Comparison of ENCODE assay signal across 22 cellular contexts in the genomic region with DNA sequence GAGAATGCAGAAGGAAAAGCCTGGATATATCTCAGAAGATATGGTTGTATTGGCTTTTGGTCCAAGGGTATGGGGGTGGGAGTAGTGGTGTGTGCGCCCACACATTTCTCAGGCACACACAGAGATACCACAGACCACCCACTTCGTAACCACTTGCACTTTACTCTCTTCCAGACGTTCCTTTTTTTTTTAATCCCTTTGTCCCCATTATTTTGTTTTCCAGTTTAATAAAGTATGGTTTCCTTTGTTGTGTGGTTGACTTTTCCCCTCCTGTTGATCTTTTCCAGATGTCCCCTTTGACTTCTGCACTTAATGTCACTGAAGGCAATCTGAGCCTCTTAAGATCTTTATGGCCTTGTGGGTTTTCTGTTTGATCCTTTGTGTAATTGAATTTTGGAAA. TPM values are rescaled to one million over a fixed set of nuclear protein-coding genes. Genes with fewer than 3 reads are reported as not detected.
DNase-seq lines count a peak whose midpoint lies in the region; ATAC-seq and TF ChIP-seq lines count a peak whose summit lies in the region.
"Had no signal": no experiment of that assay in that cellular context is flagged by ENCODE, and none has a peak within 500 bp of the region (broad histone marks: within the 10 kb centered on the region; RNA-seq: fewer than 3 reads in every experiment).

No MANE protein-coding gene starts in this region.

- no peak for ATAC-seq in naive thymus-derived CD4-positive, alpha-beta T cell
- ATAC-seq in HG03439 (IDR thresholded peaks at IDR 0.05; ENCODE audit: unreplicated experiment), result no peak
- ATAC-seq: activated CD8-positive, alpha-beta memory T cell treated with anti-CD3 and anti-CD28 coated beads, Interleukin-2, amount 10 ng/mL, durations not matched to agents 7 days and 5 days; HCT116 had no signal

- no peak for DNase-seq in CD8-positive, alpha-beta memory T cell
- peak; percentile 26 for DNase-seq in HFF-Myc (ENCODE audit: extremely low read depth, low read depth)
- no peak for DNase-seq in naive thymus-derived CD4-positive, alpha-beta T cell
- DNase-seq in NCI-H1436 (lab: John Stamatoyannopoulos, UW), result no peak
- no peak for DNase-seq in middle frontal gyrus (ENCODE audit: extremely low spot score, low spot score)
- DNase-seq in AG20443 (ENCODE audit: low spot score), result no peak
- DNase-seq: activated CD8-positive, alpha-beta memory T cell treated with anti-CD3 and anti-CD28 coated beads, Interleukin-2, amount 10 ng/mL, durations not matched to agents 7 days and 5 days; brain microvascular endothelial cell; mucosa of descending colon; NCI-H2171; NCI-H774; pancreas had no signal

- no peak overlapping the region for H3K4me3 ChIP-seq in CD8-positive, alpha-beta memory T cell (ENCODE audit: low read length)
- no peak overlapping the region for H3K4me3 ChIP-seq in HFF-Myc (replicated peaks; ENCODE audit: low read depth, low read length)
- H3K4me3 ChIP-seq in naive thymus-derived CD4-positive, alpha-beta T cell (ENCODE audit: low read length), result no peak overlapping the region
- H3K4me3 ChIP-seq: mucosa of descending colon, pancreas, smooth muscle cell, tibial nerve had no signal

- H3K4me1 Mint-ChIP-seq in CD8-positive, alpha-beta memory T cell, result peaks cover 0 to 7% (median 0%) of the 10 kb centered on the region in 3 donors
- H3K4me1 Mint-ChIP-seq in brain, result peaks cover 14% of the 10 kb centered on the region
- H3K4me1 Mint-ChIP-seq in naive thymus-derived CD4-positive, alpha-beta T cell, result peaks cover 2 to 21% (median 16%) of the 10 kb centered on the region in 7 donors
- H3K4me1 Mint-ChIP-seq: B cell had no signal

- CTCF ChIA-PET in CD8-positive, alpha-beta memory T cell (lab: Charles Lee), result no interaction called here
- CTCF ChIA-PET in naive thymus-derived CD4-positive, alpha-beta T cell (lab: Charles Lee), result no interaction called here

- no peak overlapping the region for H3K4me3 Mint-ChIP-seq in CD8-positive, alpha-beta memory T cell
- peak overlapping the region in 1 of 5 experiments; percentile 15 for H3K4me3 Mint-ChIP-seq in brain
- no peak overlapping the region for H3K4me3 Mint-ChIP-seq in naive thymus-derived CD4-positive, alpha-beta T cell
- H3K4me3 Mint-ChIP-seq: activated CD8-positive, alpha-beta memory T cell treated with anti-CD3 and anti-CD28 coated beads, Interleukin-2, amount 10 ng/mL, durations not matched to agents 7 days and 5 days; B cell; dendritic cell treated with granulocyte-macrophage colony-stimulating factor and Interleukin-4, amounts not matched to agents 40 ng/mL and 50 ng/mL, for 4 days; stimulated activated effector memory CD8-positive, alpha-beta T cell treated with anti-CD3 and anti-CD28 coated beads, Interleukin-12 subunit alpha, Interleukin-12 subunit beta, amount 100 ng/mL, for 72 hours had no signal

- H3K9me3 Mint-ChIP-seq in CD8-positive, alpha-beta memory T cell, result no peaks in the 10 kb centered on the region
- H3K9me3 Mint-ChIP-seq in brain, result peaks cover 0 to 2% (median 0%) of the 10 kb centered on the region in 5 experiments
- peaks cover 0 to 4% (median 0%) of the 10 kb centered on the region in 11 donors for H3K9me3 Mint-ChIP-seq in naive thymus-derived CD4-positive, alpha-beta T cell
- H3K9me3 Mint-ChIP-seq: dendritic cell treated with granulocyte-macrophage colony-stimulating factor and Interleukin-4, amounts not matched to agents 40 ng/mL and 50 ng/mL, for 4 days; stimulated activated effector memory CD8-positive, alpha-beta T cell treated with anti-CD3 and anti-CD28 coated beads, Interleukin-12 subunit alpha, Interleukin-12 subunit beta, amount 100 ng/mL, for 72 hours had no signal

- H3K27me3 Mint-ChIP-seq in CD8-positive, alpha-beta memory T cell, result no peaks in the 10 kb centered on the region
- H3K27me3 Mint-ChIP-seq in brain, result peaks cover 3% of the 10 kb centered on the region
- no peaks in the 10 kb centered on the region for H3K27me3 Mint-ChIP-seq in naive thymus-derived CD4-positive, alpha-beta T cell
- H3K27me3 Mint-ChIP-seq: B cell had no signal

- H3K27ac ChIP-seq in CD8-positive, alpha-beta memory T cell (ENCODE audit: low read depth, low read length), result no peak overlapping the region
- H3K27ac ChIP-seq in naive thymus-derived CD4-positive, alpha-beta T cell (ENCODE audit: low read depth, low read length), result peak overlapping the region; percentile 39
- H3K27ac ChIP-seq: pancreas had no signal

- peaks cover 2 to 25% (median 2%) of the 10 kb centered on the region in 3 donors for H3K36me3 Mint-ChIP-seq in CD8-positive, alpha-beta memory T cell
- H3K36me3 Mint-ChIP-seq in brain, result peaks cover 10% of the 10 kb centered on the region
- peaks cover 0 to 9% (median 2%) of the 10 kb centered on the region in 5 donors for H3K36me3 Mint-ChIP-seq in naive thymus-derived CD4-positive, alpha-beta T cell

- H3K4me1 ChIP-seq in CD8-positive, alpha-beta memory T cell (ENCODE audit: insufficient read depth, low read length), result no peaks in the 10 kb centered on the region
- H3K4me1 ChIP-seq in naive thymus-derived CD4-positive, alpha-beta T cell (ENCODE audit: control insufficient read depth in 2 of 2, insufficient read depth in 2 of 2, low read length in 2 of 2), result no peaks in the 10 kb centered on the region

- POLR2A ChIA-PET in CD8-positive, alpha-beta memory T cell (lab: Charles Lee), result interaction anchor here (1.0 kb wide), 1 partner anchor 20 kb away, joined by 3 read pairs; no protein-coding TSS in a partner anchor
- POLR2A ChIA-PET in naive thymus-derived CD4-positive, alpha-beta T cell (lab: Charles Lee), result no interaction called here

- intact Hi-C loops in naive thymus-derived CD4-positive, alpha-beta T cell (cut with micrococcal nuclease), result no loop called here

- no peak for TF ChIP-seq CTCF in HFF-Myc (IDR thresholded peaks at IDR 0.05; ENCODE audit: low read depth, low read length, missing control alignments)
- no peak for TF ChIP-seq CTCF in brain (conservative IDR thresholded peaks at IDR 0.05)

- no peaks in the 10 kb centered on the region for H3K27me3 ChIP-seq in CD8-positive, alpha-beta memory T cell (ENCODE audit: insufficient read depth, low read length, poor library complexity, severe bottlenecking)
- H3K27me3 ChIP-seq in naive thymus-derived CD4-positive, alpha-beta T cell (ENCODE audit: control insufficient read depth in 2 of 2, insufficient read depth in 2 of 2, low read length in 2 of 2), result no peaks in the 10 kb centered on the region
- H3K27me3 ChIP-seq: brain microvascular endothelial cell, pancreas, tibial nerve had no signal

- H3K9me3 ChIP-seq in CD8-positive, alpha-beta memory T cell (ENCODE audit: low read length), result no peaks in the 10 kb centered on the region
- no peaks in the 10 kb centered on the region for H3K9me3 ChIP-seq in naive thymus-derived CD4-positive, alpha-beta T cell (ENCODE audit: control insufficient read depth in 2 of 3, low read length in 3 of 3)
- H3K9me3 ChIP-seq: mucosa of descending colon, pancreas, tibial nerve had no signal

- H3K36me3 ChIP-seq in CD8-positive, alpha-beta memory T cell (ENCODE audit: insufficient read depth, low read length), result peaks cover 11% of the 10 kb centered on the region
- peaks cover 4 to 22% (median 5%) of the 10 kb centered on the region in 3 experiments for H3K36me3 ChIP-seq in naive thymus-derived CD4-positive, alpha-beta T cell (ENCODE audit: control insufficient read depth in 2 of 3, insufficient read depth in 3 of 3, low read length in 3 of 3)

- peak overlapping the region in 6 of 8 donors; percentile 1 to 74 (median 12) for H3K27ac Mint-ChIP-seq in CD8-positive, alpha-beta memory T cell
- peak overlapping the region in 4 of 5 experiments; percentile 1 to 50 (median 20) for H3K27ac Mint-ChIP-seq in brain
- H3K27ac Mint-ChIP-seq in naive thymus-derived CD4-positive, alpha-beta T cell, result peak overlapping the region in 7 of 9 donors; percentile 2 to 86 (median 73)
- H3K27ac Mint-ChIP-seq: activated CD8-positive, alpha-beta memory T cell treated with anti-CD3 and anti-CD28 coated beads, Interleukin-2, amount 10 ng/mL, durations not matched to agents 7 days and 5 days; B cell; dendritic cell treated with granulocyte-macrophage colony-stimulating factor and Interleukin-4, amounts not matched to agents 40 ng/mL and 50 ng/mL, for 4 days had no signal

RNA-seq across cellular contexts. Expression of a gene that starts 10.5 kb away (rescaled TPM):
- 10 to 100 TPM; 49.7 to 51.2 TPM for total RNA-seq in CD8-positive, alpha-beta memory T cell
- polyA plus RNA-seq in CD8-positive, alpha-beta memory T cell, result 29.0 TPM
- 32.2 TPM for polyA plus RNA-seq in brain (ENCODE audit: insufficient read depth, low read depth, low replicate concordance)
- total RNA-seq in naive thymus-derived CD4-positive, alpha-beta T cell, result 10 to 100 TPM; 30.3 to 39.0 (median 36.4) TPM
- polyA plus RNA-seq in naive thymus-derived CD4-positive, alpha-beta T cell, result 10 to 100 TPM; 28.3 to 29.4 TPM

RNA-seq across cellular contexts. Expression of a gene that starts 31.2 kb away (rescaled TPM):
- total RNA-seq in CD8-positive, alpha-beta memory T cell, result 1 to 10 TPM; 1.3 to 1.5 TPM
- 0.09 TPM for polyA plus RNA-seq in CD8-positive, alpha-beta memory T cell
- 7.3 TPM for polyA plus RNA-seq in brain (ENCODE audit: insufficient read depth, low read depth, low replicate concordance)
- total RNA-seq in naive thymus-derived CD4-positive, alpha-beta T cell, result 1 to 10 TPM in 3 of 5 experiments, under 1 TPM in 2; 0.29 to 2.4 (median 1.4) TPM
- not detected for polyA plus RNA-seq in naive thymus-derived CD4-positive, alpha-beta T cell

RNA-seq across cellular contexts. Expression of a gene that starts 38.8 kb away (rescaled TPM):
- total RNA-seq in CD8-positive, alpha-beta memory T cell, result not detected
- polyA plus RNA-seq in CD8-positive, alpha-beta memory T cell, result not detected
- not detected for polyA plus RNA-seq in brain (ENCODE audit: insufficient read depth, low read depth, low replicate concordance)
- 1 to 10 TPM in 1 of 5 experiments, under 1 TPM in 1, not detected in 3; 0.44 to 2.5 TPM for total RNA-seq in naive thymus-derived CD4-positive, alpha-beta T cell
- polyA plus RNA-seq in naive thymus-derived CD4-positive, alpha-beta T cell, result under 1 TPM in 1 of 2 donors, not detected in 1; 0.76 TPM
- total RNA-seq: kidney epithelial cell; mucosa of descending colon; pancreas; smooth muscle cell; T-helper 2 cell treated with Interferon-gamma antibody and Interleukin-4, amounts not matched to agents 100 ng/mL and 5 ng/mL, for 36 hours; tibial nerve had no signal
- polyA plus RNA-seq: pancreas had no signal

Comparison
In these comparisons a context has a peak if more than half of its experiments do, and no peak if none do; other contexts are left out.
1. H3K27ac Mint-ChIP-seq: peak in every context shown above with its lines; median percentile 73 in naive thymus-derived CD4-positive, alpha-beta T cell; 20 in brain; 12 in CD8-positive, alpha-beta memory T cell.